In the genomic region with DNA sequence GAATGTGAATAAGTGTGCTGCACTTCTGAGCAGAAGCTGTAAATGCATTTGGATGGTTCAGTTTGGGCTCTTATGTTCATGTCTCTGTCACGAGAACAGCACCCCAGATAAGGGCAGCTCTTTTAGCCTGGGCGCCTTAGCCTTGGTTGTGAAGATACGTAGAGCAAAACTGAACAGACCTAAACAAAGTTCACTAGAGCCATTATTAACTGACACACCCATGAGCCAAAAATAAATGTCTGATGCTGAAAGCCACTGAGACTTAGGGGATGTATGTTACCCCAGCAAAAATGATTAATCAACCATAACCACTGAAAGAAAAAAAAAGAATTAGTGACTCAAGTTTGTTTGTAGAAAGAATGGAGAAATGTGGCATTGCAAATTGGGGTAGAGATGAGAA, we compare ENCODE assay signal across 24 cellular contexts.
"Had no signal": no experiment of that assay in that cellular context is flagged by ENCODE, and none has a peak within 500 bp of the region (broad histone marks: within the 10 kb centered on the region; RNA-seq: fewer than 3 reads in every experiment).

No MANE protein-coding gene starts in this region.

- H3K27ac ChIP-seq: HL-60, Peyer's patch, SJCRH30 had no signal

- FAIRE-seq: HTR-8/SVneo had no signal

- H3K9me3 ChIP-seq: Peyer's patch, SJCRH30 had no signal

- H3K36me3 ChIP-seq: MG63, Peyer's patch, SJCRH30 had no signal

- H3K4me1 ChIP-seq: Peyer's patch, SJCRH30 had no signal

- DNase-seq: KBM-7; MG63; NCI-H1092; NCI-H1105 treated with DMSO at 0.1 percent for 48 hours; NCI-H1417 treated with DMSO at 0.1 percent for 48 hours; NCI-H146; NCI-H1694 treated with DMSO at 0.1 percent for 48 hours; NCI-H1930; NCI-H2081; NCI-H2107; NCI-H2227 treated with DMSO at 0.1 percent for 48 hours; NCI-H510A; NCI-H524 treated with DMSO at 0.1 percent for 48 hours; NCI-H69; NCI-H774; NK-92 treated with Interleukin-12 subunit alpha and Interleukin-12 subunit beta, amount 100 ng/mL, for 24 hours; PC-3; Peyer's patch; SHP77 treated with DMSO at 0.1 percent for 48 hours; SJCRH30 had no signal

- H3K4me3 ChIP-seq: MG63, Peyer's patch, SJCRH30 had no signal

- ATAC-seq: PC-3, Right ventricle myocardium inferior, SK-N-SH treated with all-trans-retinoic acid at 6 μM for 48 hours had no signal

- H3K27me3 ChIP-seq: MG63, Peyer's patch, SJCRH30 had no signal
